8 cellular contexts compared by ENCODE assay signal in genomic region chr17:73189417-73190099, GRCh38. TPM values are rescaled to one million over a fixed set of nuclear protein-coding genes. Genes with fewer than 3 reads are reported as not detected.
DNase-seq lines count a peak whose midpoint lies in the region; ATAC-seq and TF ChIP-seq lines count a peak whose summit lies in the region.

No MANE protein-coding gene starts in this region.

- H3K27me3 ChIP-seq in lower lobe of right lung (ENCODE audit: low read depth) = no peaks in the 10 kb centered on the region

- CTCF ChIA-PET in activated CD8-positive, alpha-beta T cell treated with anti-CD3 and anti-CD28 coated beads, Interleukin-2, amount 10 ng/mL, durations not matched to agents 7 days and 5 days (lab: Charles Lee) = interaction anchor here (0.6 to 7.8 kb wide), 9 partner anchors 22 to 633 kb away, joined by 3 to 77 read pairs (median 5); no protein-coding TSS in a partner anchor
- CTCF ChIA-PET in activated CD8-positive, alpha-beta T cell treated with anti-CD3 and anti-CD28 coated beads for 36 hours (lab: Charles Lee) = interaction anchor here (1.4 to 6.0 kb wide), 6 partner anchors 42 to 633 kb away, joined by 4 to 47 read pairs (median 9); a partner anchor contains a TSS
- CTCF ChIA-PET in activated CD8-positive, alpha-beta memory T cell treated with anti-CD3 and anti-CD28 coated beads, Interleukin-2, amount 10 ng/mL, durations not matched to agents 7 days and 5 days (lab: Charles Lee) = interaction anchor here (0.6 to 7.8 kb wide), 6 partner anchors 38 to 633 kb away, joined by 3 to 85 read pairs (median 8); no protein-coding TSS in a partner anchor

- intact Hi-C loops in activated CD8-positive, alpha-beta T cell treated with anti-CD3 and anti-CD28 coated beads for 36 hours (cut with micrococcal nuclease) = loop anchor here (5.0 kb wide), 1 partner anchor 43 kb away; a partner anchor contains a TSS
- intact Hi-C loops in lower lobe of right lung (cut with DNase I) = no loop called here

- no peak for DNase-seq in activated CD8-positive, alpha-beta T cell treated with anti-CD3 and anti-CD28 coated beads, Interleukin-2, amount 10 ng/mL, durations not matched to agents 7 days and 5 days
- DNase-seq in activated CD8-positive, alpha-beta T cell treated with anti-CD3 and anti-CD28 coated beads for 36 hours = no peak
- DNase-seq in NCI-H2196 (lab: John Stamatoyannopoulos, UW; ENCODE audit: unreplicated experiment) = peak; percentile 54
- peak; percentile 39 for DNase-seq in astrocyte of the cerebellum (ENCODE audit: low read depth)
- no peak for DNase-seq in lower lobe of right lung
- DNase-seq in activated CD8-positive, alpha-beta memory T cell treated with anti-CD3 and anti-CD28 coated beads, Interleukin-2, amount 10 ng/mL, durations not matched to agents 7 days and 5 days = no peak

- peaks cover 28% of the 10 kb centered on the region for H3K4me1 Mint-ChIP-seq in activated CD8-positive, alpha-beta T cell treated with anti-CD3 and anti-CD28 coated beads, Interleukin-2, amount 10 ng/mL, durations not matched to agents 7 days and 5 days (ENCODE audit: low read depth)
- H3K4me1 Mint-ChIP-seq in activated CD8-positive, alpha-beta T cell treated with anti-CD3 and anti-CD28 coated beads for 36 hours (ENCODE audit: low read depth) = peaks cover 10% of the 10 kb centered on the region
- H3K4me1 Mint-ChIP-seq in activated CD8-positive, alpha-beta memory T cell treated with anti-CD3 and anti-CD28 coated beads, Interleukin-2, amount 10 ng/mL, durations not matched to agents 7 days and 5 days = peaks cover 21% of the 10 kb centered on the region

- no peaks in the 10 kb centered on the region for H3K9me3 ChIP-seq in lower lobe of right lung

- H3K4me3 Mint-ChIP-seq in activated CD8-positive, alpha-beta T cell treated with anti-CD3 and anti-CD28 coated beads, Interleukin-2, amount 10 ng/mL, durations not matched to agents 7 days and 5 days = no peak overlapping the region
- H3K4me3 Mint-ChIP-seq in activated CD8-positive, alpha-beta T cell treated with anti-CD3 and anti-CD28 coated beads for 36 hours = no peak overlapping the region
- H3K4me3 Mint-ChIP-seq in activated CD8-positive, alpha-beta memory T cell treated with anti-CD3 and anti-CD28 coated beads, Interleukin-2, amount 10 ng/mL, durations not matched to agents 7 days and 5 days = no peak overlapping the region

- no peaks in the 10 kb centered on the region for H3K27me3 Mint-ChIP-seq in activated CD8-positive, alpha-beta T cell treated with anti-CD3 and anti-CD28 coated beads, Interleukin-2, amount 10 ng/mL, durations not matched to agents 7 days and 5 days (ENCODE audit: low read depth)
- no peaks in the 10 kb centered on the region for H3K27me3 Mint-ChIP-seq in activated CD8-positive, alpha-beta T cell treated with anti-CD3 and anti-CD28 coated beads for 36 hours
- no peaks in the 10 kb centered on the region for H3K27me3 Mint-ChIP-seq in activated CD8-positive, alpha-beta memory T cell treated with anti-CD3 and anti-CD28 coated beads, Interleukin-2, amount 10 ng/mL, durations not matched to agents 7 days and 5 days

- no peak overlapping the region for H3K4me3 ChIP-seq in astrocyte of the cerebellum (ENCODE audit: low read depth, low read length)
- H3K4me3 ChIP-seq in lower lobe of right lung = no peak overlapping the region

- no peak for ATAC-seq in activated CD8-positive, alpha-beta T cell treated with anti-CD3 and anti-CD28 coated beads, Interleukin-2, amount 10 ng/mL, durations not matched to agents 7 days and 5 days
- ATAC-seq in activated CD8-positive, alpha-beta T cell treated with anti-CD3 and anti-CD28 coated beads for 36 hours = no peak
- no peak for ATAC-seq in lower lobe of right lung
- ATAC-seq in HG02610 (IDR thresholded peaks at IDR 0.05; ENCODE audit: unreplicated experiment) = no peak
- ATAC-seq in GM21423 (IDR thresholded peaks at IDR 0.05; ENCODE audit: unreplicated experiment) = no peak
- ATAC-seq in activated CD8-positive, alpha-beta memory T cell treated with anti-CD3 and anti-CD28 coated beads, Interleukin-2, amount 10 ng/mL, durations not matched to agents 7 days and 5 days = no peak

- peaks cover 18% of the 10 kb centered on the region for H3K4me1 ChIP-seq in lower lobe of right lung

- in situ Hi-C loops in astrocyte of the cerebellum (cut with HindIII; ENCODE audit: low sequenced_read_pairs) = no loop called here

- H3K27ac Mint-ChIP-seq in activated CD8-positive, alpha-beta T cell treated with anti-CD3 and anti-CD28 coated beads, Interleukin-2, amount 10 ng/mL, durations not matched to agents 7 days and 5 days = peak overlapping the region; percentile 30
- no peak overlapping the region for H3K27ac Mint-ChIP-seq in activated CD8-positive, alpha-beta T cell treated with anti-CD3 and anti-CD28 coated beads for 36 hours
- H3K27ac Mint-ChIP-seq in activated CD8-positive, alpha-beta memory T cell treated with anti-CD3 and anti-CD28 coated beads, Interleukin-2, amount 10 ng/mL, durations not matched to agents 7 days and 5 days = no peak overlapping the region

- H3K36me3 Mint-ChIP-seq in activated CD8-positive, alpha-beta T cell treated with anti-CD3 and anti-CD28 coated beads, Interleukin-2, amount 10 ng/mL, durations not matched to agents 7 days and 5 days (ENCODE audit: low read depth) = peaks cover 2% of the 10 kb centered on the region
- H3K36me3 Mint-ChIP-seq in activated CD8-positive, alpha-beta T cell treated with anti-CD3 and anti-CD28 coated beads for 36 hours (ENCODE audit: low read depth) = peaks cover 11% of the 10 kb centered on the region
- no peaks in the 10 kb centered on the region for H3K36me3 Mint-ChIP-seq in activated CD8-positive, alpha-beta memory T cell treated with anti-CD3 and anti-CD28 coated beads, Interleukin-2, amount 10 ng/mL, durations not matched to agents 7 days and 5 days

- POLR2A ChIA-PET in activated CD8-positive, alpha-beta T cell treated with anti-CD3 and anti-CD28 coated beads, Interleukin-2, amount 10 ng/mL, durations not matched to agents 7 days and 5 days (lab: Charles Lee) = interaction anchor here (1.0 to 1.2 kb wide), 2 partner anchors 43 to 462 kb away, joined by 3 read pairs; a partner anchor contains a TSS
- POLR2A ChIA-PET in activated CD8-positive, alpha-beta T cell treated with anti-CD3 and anti-CD28 coated beads for 36 hours (lab: Charles Lee) = no interaction called here

- no peaks in the 10 kb centered on the region for H3K9me3 Mint-ChIP-seq in activated CD8-positive, alpha-beta T cell treated with anti-CD3 and anti-CD28 coated beads, Interleukin-2, amount 10 ng/mL, durations not matched to agents 7 days and 5 days (ENCODE audit: insufficient read depth)
- no peaks in the 10 kb centered on the region for H3K9me3 Mint-ChIP-seq in activated CD8-positive, alpha-beta T cell treated with anti-CD3 and anti-CD28 coated beads for 36 hours
- H3K9me3 Mint-ChIP-seq in activated CD8-positive, alpha-beta memory T cell treated with anti-CD3 and anti-CD28 coated beads, Interleukin-2, amount 10 ng/mL, durations not matched to agents 7 days and 5 days (ENCODE audit: low read depth) = no peaks in the 10 kb centered on the region

- H3K36me3 ChIP-seq in lower lobe of right lung = no peaks in the 10 kb centered on the region

- H3K27ac ChIP-seq in lower lobe of right lung = no peak overlapping the region

- no peak for TF ChIP-seq CTCF in activated CD8-positive, alpha-beta T cell treated with anti-CD3 and anti-CD28 coated beads for 36 hours (IDR thresholded peaks at IDR 0.05)
- peak; percentile 73 for TF ChIP-seq CTCF in astrocyte of the cerebellum (IDR thresholded peaks at IDR 0.05; ENCODE audit: low read depth, low read length, missing control alignments)
- peak; percentile 23 for TF ChIP-seq CTCF in lower lobe of right lung (IDR thresholded peaks at IDR 0.05)

RNA-seq across cellular contexts. Expression of gene COG1, which starts 3.3 kb away (rescaled TPM):
- total RNA-seq in activated CD8-positive, alpha-beta T cell treated with anti-CD3 and anti-CD28 coated beads, Interleukin-2, amount 10 ng/mL, durations not matched to agents 7 days and 5 days = 10 to 100 TPM; 25.2 to 30.5 TPM
- 10 to 100 TPM; 24.6 to 27.9 TPM for total RNA-seq in activated CD8-positive, alpha-beta T cell treated with anti-CD3 and anti-CD28 coated beads for 36 hours
- total RNA-seq in lower lobe of right lung = 36.4 TPM
- total RNA-seq in activated CD8-positive, alpha-beta memory T cell treated with anti-CD3 and anti-CD28 coated beads, Interleukin-2, amount 10 ng/mL, durations not matched to agents 7 days and 5 days = 10 to 100 TPM; 26.6 to 33.9 TPM

RNA-seq across cellular contexts. Expression of gene SSTR2, which starts 24.7 kb away (rescaled TPM):
- total RNA-seq in activated CD8-positive, alpha-beta T cell treated with anti-CD3 and anti-CD28 coated beads, Interleukin-2, amount 10 ng/mL, durations not matched to agents 7 days and 5 days = not detected
- under 1 TPM; 0.04 to 0.20 TPM for total RNA-seq in activated CD8-positive, alpha-beta T cell treated with anti-CD3 and anti-CD28 coated beads for 36 hours
- 0.12 TPM for total RNA-seq in lower lobe of right lung
- total RNA-seq in activated CD8-positive, alpha-beta memory T cell treated with anti-CD3 and anti-CD28 coated beads, Interleukin-2, amount 10 ng/mL, durations not matched to agents 7 days and 5 days = under 1 TPM in 1 of 2 experiments, not detected in 1; 0.40 TPM

Comparison
In these comparisons a context has a peak if more than half of its experiments do, and no peak if none do; other contexts are left out.
1. DNase-seq: peak in NCI-H2196 (single experiment) and astrocyte of the cerebellum (single experiment); none in activated CD8-positive, alpha-beta T cell treated with anti-CD3 and anti-CD28 coated beads, Interleukin-2, amount 10 ng/mL, durations not matched to agents 7 days and 5 days (single experiment), activated CD8-positive, alpha-beta T cell treated with anti-CD3 and anti-CD28 coated beads for 36 hours (single experiment), lower lobe of right lung (single experiment) and activated CD8-positive, alpha-beta memory T cell treated with anti-CD3 and anti-CD28 coated beads, Interleukin-2, amount 10 ng/mL, durations not matched to agents 7 days and 5 days (single experiment).